Comparison of ENCODE assay signal across 15 cellular contexts in the genomic region with DNA sequence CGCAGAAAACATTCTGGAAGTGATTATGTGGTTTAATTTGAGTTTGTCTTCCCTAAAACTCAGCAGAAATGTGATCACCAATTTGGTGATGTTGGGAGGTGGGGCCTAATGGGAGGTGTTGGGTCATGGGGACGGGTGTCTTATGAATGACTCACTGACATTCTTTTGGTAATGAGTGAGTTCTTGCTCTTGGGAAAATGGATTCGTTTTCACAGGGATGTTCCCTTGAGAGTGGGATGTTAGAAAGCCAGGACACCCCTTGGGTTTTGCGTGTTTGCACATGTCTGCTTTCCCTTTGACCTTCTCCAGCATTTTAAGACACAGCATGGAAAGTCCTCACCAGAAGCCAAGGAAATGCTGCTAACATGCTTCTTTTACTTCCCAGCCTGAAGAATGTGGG.
A peak's percentile ranks its signal among the peaks of the same experiment; 100 is the strongest.
DNase-seq lines count a peak whose midpoint lies in the region; ATAC-seq and TF ChIP-seq lines count a peak whose summit lies in the region.
"Had no signal": no experiment of that assay in that cellular context is flagged by ENCODE, and none has a peak within 500 bp of the region (broad histone marks: within the 10 kb centered on the region; RNA-seq: fewer than 3 reads in every experiment).

No MANE protein-coding gene starts in this region.

- H3K4me3 ChIP-seq in fibroblast of lung (replicated peaks in 1 of 4; ENCODE audit: control extremely low read depth in 1 of 4, insufficient read depth in 1 of 4, low read depth in 3 of 4, low read length in 4 of 4), result no peak overlapping the region
- no peak overlapping the region for H3K4me3 ChIP-seq in retinal pigment epithelial cell (ENCODE audit: low read length)

- no peak for TF ChIP-seq CTCF in fibroblast of lung (conservative IDR thresholded peaks at IDR 0.05 in 1 of 2, IDR thresholded peaks at IDR 0.05 in 1 of 2; ENCODE audit: low read depth in 1 of 2, low read length in 2 of 2)
- no peak for TF ChIP-seq CTCF in retinal pigment epithelial cell (conservative IDR thresholded peaks at IDR 0.05; ENCODE audit: low read depth, low read length)

- H4K20me1 ChIP-seq in fibroblast of lung (ENCODE audit: control insufficient read depth, extremely low read depth, insufficient read depth, low read length), result no peaks in the 10 kb centered on the region

- H3K4me1 ChIP-seq in fibroblast of lung (ENCODE audit: control insufficient read depth, extremely low read depth, insufficient read depth, low read length), result peaks cover 9% of the 10 kb centered on the region

- H3K36me3 ChIP-seq in fibroblast of lung (ENCODE audit: control insufficient read depth, insufficient read depth, low read length), result no peaks in the 10 kb centered on the region

- H3K27me3 ChIP-seq in fibroblast of lung (ENCODE audit: control insufficient read depth, insufficient read depth, low read length), result no peaks in the 10 kb centered on the region

- no peak overlapping the region for H3K9ac ChIP-seq in fibroblast of lung (ENCODE audit: insufficient read depth, low read length)

- H3K79me2 ChIP-seq in fibroblast of lung (ENCODE audit: control insufficient read depth, insufficient read depth, low read length), result no peaks in the 10 kb centered on the region

- peak overlapping the region; percentile 72 for H3K27ac ChIP-seq in fibroblast of lung (ENCODE audit: insufficient read depth, low read length)

- H3K9me3 ChIP-seq in fibroblast of lung (ENCODE audit: control insufficient read depth, insufficient read depth, low read depth, low read length), result no peaks in the 10 kb centered on the region

- ATAC-seq in HG03469 (IDR thresholded peaks at IDR 0.05; ENCODE audit: unreplicated experiment), result no peak
- ATAC-seq: natural killer cell had no signal

- H3K4me2 ChIP-seq in fibroblast of lung (ENCODE audit: extremely low read depth, insufficient read depth, low read length), result peak overlapping the region; percentile 66

- DNase-seq in GM03348 (ENCODE audit: low spot score), result peak; percentile 79
- peak; percentile 87 for DNase-seq in RPMI7951 (ENCODE audit: low read depth)
- peak; percentile 75 to 85 for DNase-seq in fibroblast of lung (ENCODE audit: low read depth in 2 of 2)
- peak; percentile 75 for DNase-seq in retinal pigment epithelial cell (ENCODE audit: low read depth)
- DNase-seq in stimulated activated CD4-positive, alpha-beta T cell treated with anti-CD3 and anti-CD28 coated beads, Interleukin-4, amount 100 ng/mL, for 1 hour, result no peak
- no peak for DNase-seq in SKM-1 (lab: John Stamatoyannopoulos, UW; ENCODE audit: unreplicated experiment)
- DNase-seq in retina, result no peak
- DNase-seq: activated gamma-delta T cell; dermis blood vessel endothelial cell; DMS 273 treated with DMSO at 0.1 percent for 48 hours; natural killer cell; NCI-H2107; stimulated activated CD4-positive, alpha-beta T cell treated with anti-CD3 and anti-CD28 coated beads, Interleukin-2, amount 100 ng/mL, for 24 hours; substantia nigra had no signal

- no peak overlapping the region for H2AFZ ChIP-seq in fibroblast of lung (ENCODE audit: low read length)

Comparison
In these comparisons a context has a peak if more than half of its experiments do, and no peak if none do; other contexts are left out.
1. DNase-seq: peak in GM03348 (single experiment), RPMI7951 (single experiment), fibroblast of lung (2 of 2) and retinal pigment epithelial cell (single experiment); none in stimulated activated CD4-positive, alpha-beta T cell treated with anti-CD3 and anti-CD28 coated beads, Interleukin-4, amount 100 ng/mL, for 1 hour (single experiment), SKM-1 (single experiment) and retina (single experiment).